Comparison of ENCODE assay signal across 8 cellular contexts in genomic region chr21:33543505-33544129, GRCh38. TPM values are rescaled to one million over a fixed set of nuclear protein-coding genes. Genes with fewer than 3 reads are reported as not detected.
DNase-seq lines count a peak whose midpoint lies in the region; ATAC-seq and TF ChIP-seq lines count a peak whose summit lies in the region.

No MANE protein-coding gene starts in this region.

- no CpG with 5 or more reads among the region's 26 CpGs for WGBS in mesendoderm (ENCODE audit: extremely low coverage, insufficient coverage, low lambda C conversion rate)

- H3K18ac ChIP-seq in mesendoderm (ENCODE audit: low read length): peak overlapping the region; percentile 87

- peak overlapping the region; percentile 95 to 100 (median 98) for H3K9ac ChIP-seq in BLaER1 treated with 17β-estradiol and CSF1 and Interleukin-3, amounts not matched to agents 10 nM and 100 nM
- H3K9ac ChIP-seq in mesendoderm (ENCODE audit: low read length): peak overlapping the region; percentile 97

- peaks cover 52 to 56% (median 54%) of the 10 kb centered on the region in 11 experiments for H4K20me1 ChIP-seq in BLaER1 treated with 17β-estradiol and CSF1 and Interleukin-3, amounts not matched to agents 10 nM and 100 nM

- H3K27me3 ChIP-seq in BLaER1 treated with 17β-estradiol and CSF1 and Interleukin-3, amounts not matched to agents 10 nM and 100 nM: no peaks in the 10 kb centered on the region
- no peaks in the 10 kb centered on the region for H3K27me3 ChIP-seq in mesendoderm (ENCODE audit: insufficient read depth, low read length, poor library complexity)

- peaks cover 72% of the 10 kb centered on the region for H3K79me2 ChIP-seq in mesendoderm (ENCODE audit: control insufficient read depth, insufficient read depth, low read length)

- H3K4me2 ChIP-seq in BLaER1 treated with 17β-estradiol and CSF1 and Interleukin-3, amounts not matched to agents 10 nM and 100 nM: peak overlapping the region; percentile 70 to 97 (median 87)
- H3K4me2 ChIP-seq in mesendoderm (ENCODE audit: low read length): peak overlapping the region; percentile 69

- H4K8ac ChIP-seq in mesendoderm (ENCODE audit: low read depth, low read length): no peak overlapping the region

- H3K4me1 ChIP-seq in BLaER1 treated with 17β-estradiol and CSF1 and Interleukin-3, amounts not matched to agents 10 nM and 100 nM: peaks cover 20 to 44% (median 34%) of the 10 kb centered on the region in 10 experiments
- H3K4me1 ChIP-seq in mesendoderm (ENCODE audit: control insufficient read depth, low read depth, low read length): no peaks in the 10 kb centered on the region

- peak overlapping the region; percentile 98 to 100 (median 99) for H3K27ac ChIP-seq in BLaER1 treated with 17β-estradiol and CSF1 and Interleukin-3, amounts not matched to agents 10 nM and 100 nM
- peak overlapping the region; percentile 92 for H3K27ac ChIP-seq in mesendoderm (ENCODE audit: low read depth, low read length)

- ATAC-seq in SK-N-SH treated with all-trans-retinoic acid at 6 μM for 48 hours: peak; percentile 26; the same call in 2 of the 3 replicates
- ATAC-seq in HG03442 (IDR thresholded peaks at IDR 0.05; ENCODE audit: unreplicated experiment): no peak

- no peak overlapping the region for H2AK5ac ChIP-seq in mesendoderm (ENCODE audit: low read length)

- H3K56ac ChIP-seq in mesendoderm (ENCODE audit: low read length): peak overlapping the region; percentile 97

- H3K23ac ChIP-seq in mesendoderm (ENCODE audit: low read length): no peak overlapping the region

- no peak overlapping the region for H2BK5ac ChIP-seq in mesendoderm (ENCODE audit: low read length)

- no peak overlapping the region for H2BK120ac ChIP-seq in mesendoderm (ENCODE audit: low read depth, low read length)

- no peak overlapping the region for H2BK15ac ChIP-seq in mesendoderm (replicated peaks; ENCODE audit: low read depth)

- H3K9me3 ChIP-seq in BLaER1 treated with 17β-estradiol and CSF1 and Interleukin-3, amounts not matched to agents 10 nM and 100 nM (replicated peaks in 1 of 11): no peaks in the 10 kb centered on the region

- H3K36me3 ChIP-seq in BLaER1 treated with 17β-estradiol and CSF1 and Interleukin-3, amounts not matched to agents 10 nM and 100 nM: peaks cover 33 to 51% (median 36%) of the 10 kb centered on the region in 11 experiments
- H3K36me3 ChIP-seq in mesendoderm (ENCODE audit: control insufficient read depth, insufficient read depth, low read length): no peaks in the 10 kb centered on the region

- H3K79me1 ChIP-seq in mesendoderm (ENCODE audit: low read length): no peaks in the 10 kb centered on the region

- H3K4me3 ChIP-seq in BLaER1 treated with 17β-estradiol and CSF1 and Interleukin-3, amounts not matched to agents 10 nM and 100 nM: peak overlapping the region; percentile 73 to 90 (median 82)
- H3K4me3 ChIP-seq in mesendoderm (ENCODE audit: low read length): peak overlapping the region; percentile 97

- peak overlapping the region; percentile 93 for H3K4ac ChIP-seq in mesendoderm (ENCODE audit: low read depth, low read length)

- no peak overlapping the region for H4K5ac ChIP-seq in mesendoderm (ENCODE audit: low read length)

- DNase-seq in HCEC 1CT: peak; percentile 53
- DNase-seq in dedifferentiated amniotic fluid mesenchymal stem cell (ENCODE audit: extremely low spot score): peak; percentile 50
- DNase-seq in mesendoderm: no peak
- DNase-seq in stimulated activated CD8-positive, alpha-beta memory T cell treated with anti-CD3 and anti-CD28 coated beads, Interleukin-4, amount 100 ng/mL, for 24 hours (ENCODE audit: low read depth): peak; percentile 60
- DNase-seq in MV-4-11 (lab: John Stamatoyannopoulos, UW): no peak

TF ChIP-seq in SK-N-SH treated with all-trans-retinoic acid at 6 μM for 48 hours, 23 proteins besides CTCF, POLR2A, EP300 and RAD21 (continues in another document):
- TF ChIP-seq TOX (CRISPR knock-in tag; IDR thresholded peaks at IDR 0.05; ENCODE audit: borderline replicate concordance) (no peak), OSR1 (CRISPR knock-in tag; IDR thresholded peaks at IDR 0.05) (no peak), GLIS3 (CRISPR knock-in tag; IDR thresholded peaks at IDR 0.05) (no peak), PATZ1 (CRISPR knock-in tag; IDR thresholded peaks at IDR 0.05; ENCODE audit: borderline replicate concordance) (no peak), TCF4 (CRISPR knock-in tag; IDR thresholded peaks at IDR 0.05; ENCODE audit: borderline replicate concordance) (no peak), PPARA (CRISPR knock-in tag; IDR thresholded peaks at IDR 0.05; ENCODE audit: borderline replicate concordance) (no peak), ISL1 (CRISPR knock-in tag; IDR thresholded peaks at IDR 0.05) (no peak), CSDC2 (CRISPR knock-in tag; IDR thresholded peaks at IDR 0.05) (no peak), ESRRG (CRISPR knock-in tag; IDR thresholded peaks at IDR 0.05) (no peak), ZC3H10 (CRISPR knock-in tag; IDR thresholded peaks at IDR 0.05) (no peak), ZFP3 (CRISPR knock-in tag; IDR thresholded peaks at IDR 0.05) (no peak), ZNF70 (CRISPR knock-in tag; IDR thresholded peaks at IDR 0.05) (no peak), CSRNP3 (CRISPR knock-in tag; IDR thresholded peaks at IDR 0.05) (no peak), TSHZ2 (CRISPR knock-in tag; IDR thresholded peaks at IDR 0.05) (no peak), SNAI2 (CRISPR knock-in tag; IDR thresholded peaks at IDR 0.05) (no peak), ZNF565 (CRISPR knock-in tag; conservative IDR thresholded peaks at IDR 0.05; ENCODE audit: low read depth) (no peak)

RNA-seq across cellular contexts. Expression of gene SON, which starts 0.8 kb away (rescaled TPM):
- 119 TPM for polyA plus RNA-seq in mesendoderm (2013, experiment 1 of 2)
- 114 TPM for polyA plus RNA-seq in mesendoderm (2013, experiment 2 of 2)

RNA-seq across cellular contexts. Expression of gene GART, which starts 1.7 kb away (rescaled TPM):
- 125 TPM for polyA plus RNA-seq in mesendoderm (2013, experiment 1 of 2)
- polyA plus RNA-seq in mesendoderm (2013, experiment 2 of 2): 124 TPM

RNA-seq across cellular contexts. Expression of gene DONSON, which starts 44.9 kb away (rescaled TPM):
- 22.6 TPM for polyA plus RNA-seq in mesendoderm (2013, experiment 1 of 2)
- 22.2 TPM for polyA plus RNA-seq in mesendoderm (2013, experiment 2 of 2)

RNA-seq across cellular contexts. Expression of gene DNAJC28, which starts 52.1 kb away (rescaled TPM):
- 1.8 TPM for polyA plus RNA-seq in mesendoderm (2013, experiment 1 of 2)
- 1.5 TPM for polyA plus RNA-seq in mesendoderm (2013, experiment 2 of 2)

Comparison
In these comparisons a context has a peak if more than half of its experiments do, and no peak if none do; other contexts are left out.
1. DNase-seq: peak in HCEC 1CT (single experiment), dedifferentiated amniotic fluid mesenchymal stem cell (single experiment) and stimulated activated CD8-positive, alpha-beta memory T cell treated with anti-CD3 and anti-CD28 coated beads, Interleukin-4, amount 100 ng/mL, for 24 hours (single experiment); none in mesendoderm (single experiment) and MV-4-11 (single experiment).